ENCODE assay signal across 1 cellular context in the genomic region with DNA sequence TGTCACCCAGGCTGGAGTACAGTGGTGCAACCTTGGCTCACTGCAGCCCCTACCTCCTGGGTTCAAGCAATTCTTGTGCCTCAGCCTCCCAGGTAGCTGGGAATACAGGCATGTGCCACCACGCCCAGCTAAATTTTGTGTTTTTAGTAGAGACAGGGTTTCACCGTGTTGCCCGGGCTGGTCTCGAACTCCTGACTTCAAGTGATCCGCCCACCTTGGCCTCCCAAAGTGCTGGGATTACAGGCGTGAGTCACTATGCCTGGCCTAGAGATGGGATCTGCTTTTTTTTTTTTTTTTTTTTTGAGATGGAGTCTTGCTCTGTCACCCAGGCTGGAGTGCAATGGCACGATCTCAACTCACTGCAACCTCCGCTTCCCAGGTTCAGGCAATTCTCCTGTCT.
TF ChIP-seq lines count a peak whose summit lies in the region.

No MANE protein-coding gene starts in this region.

TF ChIP-seq in HEK293, 187 proteins besides CTCF, POLR2A, EP300 and RAD21 (continued from another document):
- TF ChIP-seq GLIS1 (tag by site-specific recombination; IDR thresholded peaks at IDR 0.05) = peak; percentile 51
- TF ChIP-seq, protein P1, sequence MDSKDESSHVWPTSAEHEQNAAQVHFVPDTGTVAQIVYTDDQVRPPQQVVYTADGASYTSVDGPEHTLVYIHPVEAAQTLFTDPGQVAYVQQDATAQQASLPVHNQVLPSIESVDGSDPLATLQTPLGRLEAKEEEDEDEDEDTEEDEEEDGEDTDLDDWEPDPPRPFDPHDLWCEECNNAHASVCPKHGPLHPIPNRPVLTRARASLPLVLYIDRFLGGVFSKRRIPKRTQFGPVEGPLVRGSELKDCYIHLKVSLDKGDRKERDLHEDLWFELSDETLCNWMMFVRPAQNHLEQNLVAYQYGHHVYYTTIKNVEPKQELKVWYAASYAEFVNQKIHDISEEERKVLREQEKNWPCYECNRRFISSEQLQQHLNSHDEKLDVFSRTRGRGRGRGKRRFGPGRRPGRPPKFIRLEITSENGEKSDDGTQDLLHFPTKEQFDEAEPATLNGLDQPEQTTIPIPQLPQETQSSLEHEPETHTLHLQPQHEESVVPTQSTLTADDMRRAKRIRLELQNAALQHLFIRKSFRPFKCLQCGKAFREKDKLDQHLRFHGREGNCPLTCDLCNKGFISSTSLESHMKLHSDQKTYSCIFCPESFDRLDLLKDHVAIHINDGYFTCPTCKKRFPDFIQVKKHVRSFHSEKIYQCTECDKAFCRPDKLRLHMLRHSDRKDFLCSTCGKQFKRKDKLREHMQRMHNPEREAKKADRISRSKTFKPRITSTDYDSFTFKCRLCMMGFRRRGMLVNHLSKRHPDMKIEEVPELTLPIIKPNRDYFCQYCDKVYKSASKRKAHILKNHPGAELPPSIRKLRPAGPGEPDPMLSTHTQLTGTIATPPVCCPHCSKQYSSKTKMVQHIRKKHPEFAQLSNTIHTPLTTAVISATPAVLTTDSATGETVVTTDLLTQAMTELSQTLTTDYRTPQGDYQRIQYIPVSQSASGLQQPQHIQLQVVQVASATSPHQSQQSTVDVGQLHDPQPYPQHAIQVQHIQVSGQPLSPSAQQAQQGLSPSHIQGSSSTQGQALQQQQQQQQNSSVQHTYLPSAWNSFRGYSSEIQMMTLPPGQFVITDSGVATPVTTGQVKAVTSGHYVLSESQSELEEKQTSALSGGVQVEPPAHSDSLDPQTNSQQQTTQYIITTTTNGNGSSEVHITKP (tag by site-specific recombination; IDR thresholded peaks at IDR 0.05) = peak; percentile 32; the same call in 1 of the 2 replicates
- peak; percentile 44; the same call in 1 of the 2 replicates for TF ChIP-seq SP7 (tag by site-specific recombination; IDR thresholded peaks at IDR 0.05)
- TF ChIP-seq, protein P2, sequence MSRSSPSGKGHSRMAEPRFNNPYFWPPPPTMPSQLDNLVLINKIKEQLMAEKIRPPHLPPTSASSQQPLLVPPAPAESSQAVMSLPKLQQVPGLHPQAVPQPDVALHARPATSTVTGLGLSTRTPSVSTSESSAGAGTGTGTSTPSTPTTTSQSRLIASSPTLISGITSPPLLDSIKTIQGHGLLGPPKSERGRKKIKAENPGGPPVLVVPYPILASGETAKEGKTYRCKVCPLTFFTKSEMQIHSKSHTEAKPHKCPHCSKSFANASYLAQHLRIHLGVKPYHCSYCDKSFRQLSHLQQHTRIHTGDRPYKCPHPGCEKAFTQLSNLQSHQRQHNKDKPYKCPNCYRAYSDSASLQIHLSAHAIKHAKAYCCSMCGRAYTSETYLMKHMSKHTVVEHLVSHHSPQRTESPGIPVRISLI (tag by site-specific recombination; IDR thresholded peaks at IDR 0.05) = peak; percentile 66
- peak; percentile 82 for TF ChIP-seq ZNF600 (tag by site-specific recombination; IDR thresholded peaks at IDR 0.05)
